In the genomic region with DNA sequence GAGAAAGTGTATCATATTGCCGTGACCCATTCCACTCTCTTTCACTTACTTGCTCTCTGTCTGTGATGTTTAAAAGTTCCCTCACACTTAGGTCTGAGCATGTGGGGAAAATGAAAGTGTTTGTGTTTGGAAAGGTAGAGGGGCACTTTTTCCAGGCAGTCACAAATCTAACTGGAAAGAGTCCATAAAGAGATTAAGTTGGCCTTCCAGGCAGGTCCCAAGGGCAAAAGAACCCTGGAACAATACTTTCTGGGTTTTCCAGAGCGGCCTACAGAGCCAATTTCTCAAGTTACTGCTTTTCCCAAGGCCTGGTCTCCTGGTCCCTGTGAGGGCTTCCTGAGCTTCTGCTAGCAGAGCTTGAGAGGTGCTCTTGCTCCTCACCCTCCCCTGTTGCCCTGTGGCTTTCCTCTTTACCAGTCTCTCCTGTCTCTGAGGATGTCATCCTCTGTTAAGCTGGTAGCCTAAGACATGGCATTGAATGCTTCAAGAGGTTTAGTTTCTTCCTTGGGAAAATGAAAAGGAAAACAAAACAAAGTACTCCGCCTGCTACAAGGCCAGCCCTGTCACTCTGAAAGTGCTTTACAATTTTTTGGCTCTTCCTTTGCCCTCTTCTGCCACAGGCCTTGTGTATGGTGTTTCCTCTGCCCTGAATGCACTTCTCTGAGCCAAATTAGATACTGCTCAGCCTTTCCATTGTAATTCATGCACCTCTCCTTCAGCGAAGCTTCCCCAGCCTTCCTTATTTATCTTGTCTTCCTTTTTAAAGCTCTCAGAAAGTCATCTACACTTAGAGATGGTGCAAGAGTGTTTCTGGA, we compare ENCODE assay signal across 10 cellular contexts. TPM values are rescaled to one million over a fixed set of nuclear protein-coding genes. Genes with fewer than 3 reads are reported as not detected.
DNase-seq lines count a peak whose midpoint lies in the region; ATAC-seq and TF ChIP-seq lines count a peak whose summit lies in the region.
"Had no signal": no experiment of that assay in that cellular context is flagged by ENCODE, and none has a peak within 500 bp of the region (broad histone marks: within the 10 kb centered on the region; RNA-seq: fewer than 3 reads in every experiment).

No MANE protein-coding gene starts in this region.

- DNase-seq in RPMI7951 (ENCODE audit: low read depth), result peak; percentile 30
- DNase-seq in fibroblast of the aortic adventitia (ENCODE audit: low read depth), result peak; percentile 54
- no peak for DNase-seq in testis
- DNase-seq in activated effector memory CD4-positive, alpha-beta T cell treated with Interleukin-2 at 50 U/mL for 16 hours, result no peak
- no peak for DNase-seq in hepatic stellate cell (ENCODE audit: low spot score)
- DNase-seq: NCI-H2227 treated with DMSO at 0.1 percent for 48 hours; stimulated activated CD4-positive, alpha-beta T cell treated with anti-CD3 and anti-CD28 coated beads, Interleukin-15, amount 100 ng/mL, for 24 hours had no signal

- ATAC-seq in GM18909 (IDR thresholded peaks at IDR 0.05; ENCODE audit: poor library complexity, unreplicated experiment), result peak; percentile 35
- ATAC-seq in GM19455 (IDR thresholded peaks at IDR 0.05; ENCODE audit: unreplicated experiment), result no peak

- H3K27ac ChIP-seq in skin epidermis, result peak overlapping the region in 18 of 21 experiments; percentile 16 to 76 (median 61)
- H3K27ac ChIP-seq in testis, result peak overlapping the region in 1 of 2 donors; percentile 12

- TF ChIP-seq POLR2A in testis (IDR thresholded peaks at IDR 0.05), result no peak

- no peaks in the 10 kb centered on the region for H3K36me3 ChIP-seq in testis (ENCODE audit: low read depth, missing control alignments)

- TF ChIP-seq CTCF in fibroblast of the aortic adventitia (IDR thresholded peaks at IDR 0.05; ENCODE audit: insufficient read depth, low read length), result no peak
- no peak for TF ChIP-seq CTCF in testis (IDR thresholded peaks at IDR 0.05)

- H3K4me3 ChIP-seq in fibroblast of the aortic adventitia (ENCODE audit: low read depth, low read length), result no peak overlapping the region
- no peak overlapping the region for H3K4me3 ChIP-seq in skin epidermis
- H3K4me3 ChIP-seq in testis, result no peak overlapping the region

- H3K9me3 ChIP-seq in testis, result no peaks in the 10 kb centered on the region

- peaks cover 20% of the 10 kb centered on the region for H3K4me1 ChIP-seq in testis

- intact Hi-C loops in testis (cut with DNase I; ENCODE audit: low total_unique reads), result no loop called here

- H3K27me3 ChIP-seq in testis, result no peaks in the 10 kb centered on the region

- 63 to 77% methylated on average over 4 of the region's 4 CpGs for WGBS in testis, 2 donors

RNA-seq across cellular contexts. Expression of gene TES, which starts 20.1 kb away (rescaled TPM):
- 110 and 111 TPM in 2 replicates for total RNA-seq in RPMI7951 (2014; rRNA removed; shearing (Covaris generic))
- total RNA-seq in fibroblast of the aortic adventitia (ENCODE audit: low replicate concordance), result 39.2 and 61.3 TPM in 2 replicates
- 10 to 100 TPM; 40.4 to 71.0 TPM for total RNA-seq in testis
- polyA plus RNA-seq in testis (ENCODE audit: insufficient read depth, low read depth, low replicate concordance), result 120 TPM

Comparison
In these comparisons a context has a peak if more than half of its experiments do, and no peak if none do; other contexts are left out.
1. DNase-seq: peak in RPMI7951 (single experiment) and fibroblast of the aortic adventitia (single experiment); none in testis (single experiment), activated effector memory CD4-positive, alpha-beta T cell treated with Interleukin-2 at 50 U/mL for 16 hours (single experiment) and hepatic stellate cell (single experiment).